ENCODE assay signal across 8 cellular contexts in the genomic region with DNA sequence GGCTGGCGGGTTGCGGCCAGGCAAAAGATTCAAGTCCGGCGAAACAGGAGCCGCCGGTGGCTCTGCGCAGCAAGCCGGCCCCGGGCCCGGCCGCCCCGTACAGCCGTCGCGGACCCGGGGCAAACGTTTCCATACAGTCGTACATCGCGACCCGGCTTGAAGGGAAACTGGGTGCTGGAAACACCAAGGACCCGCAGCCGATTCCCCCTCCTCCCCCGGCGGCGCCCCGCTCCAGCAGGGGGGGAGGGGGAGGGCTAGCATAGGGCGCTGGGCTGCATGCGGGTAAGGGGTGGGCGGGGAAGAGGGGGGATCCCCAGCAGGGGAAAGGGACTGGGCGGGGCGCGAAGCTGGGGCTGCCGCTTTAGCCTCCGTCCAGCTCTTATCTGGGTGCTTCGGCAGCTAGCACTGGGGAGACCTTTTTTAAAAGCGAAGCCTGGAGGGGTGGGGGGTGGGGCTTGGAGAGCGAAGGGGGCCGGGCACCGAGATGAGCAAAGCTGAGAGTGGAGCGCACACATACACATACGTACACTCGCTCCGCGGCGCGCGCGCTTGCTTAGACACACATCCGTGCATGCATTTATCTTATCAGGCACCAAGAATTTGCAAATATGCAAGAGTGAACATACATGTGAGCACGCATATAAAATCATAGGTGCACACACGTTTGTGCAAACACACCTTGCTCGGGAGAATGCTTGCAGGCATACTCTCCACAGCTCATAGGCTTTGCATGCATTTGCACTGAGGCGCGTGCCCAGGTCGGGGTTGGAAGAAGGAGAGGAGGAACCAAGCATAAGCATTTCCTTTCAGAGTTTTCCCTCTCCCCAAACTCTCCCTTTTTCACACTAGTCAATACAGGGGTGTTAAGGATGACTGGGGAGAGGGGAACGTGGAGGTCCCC. TPM values are rescaled to one million over a fixed set of nuclear protein-coding genes. Genes with fewer than 3 reads are reported as not detected.
DNase-seq lines count a peak whose midpoint lies in the region; ATAC-seq and TF ChIP-seq lines count a peak whose summit lies in the region.

No MANE protein-coding gene starts in this region.

- DNase-seq in HL-60 (ENCODE audit: low read depth in 1 of 2, low spot score in 1 of 2) (peak in 1 of 2 experiments; percentile 62), adipocyte (ENCODE audit: low read depth) (peak; percentile 82), left cardiac atrium (peak; percentile 73), prostate gland (ENCODE audit: low spot score) (peak; percentile 63)

- no peak for TF ChIP-seq CTCF in HL-60 (IDR thresholded peaks at IDR 0.05; ENCODE audit: insufficient read depth, low read length)
- no peak for TF ChIP-seq CTCF in SU-DHL-6 (IDR thresholded peaks at IDR 0.05; ENCODE audit: insufficient read depth, low read length, poor library complexity, severe bottlenecking)
- no peak for TF ChIP-seq CTCF in prostate gland (IDR thresholded peaks at IDR 0.05)

- H3K27ac ChIP-seq in BLaER1 treated with 17β-estradiol and CSF1 and Interleukin-3, amounts not matched to agents 10 nM and 100 nM: peak overlapping the region in 10 of 11 experiments; percentile 38 to 94 (median 92); a peak in 19 of 22 replicates
- H3K27ac ChIP-seq in HL-60 (replicated peaks) (peak overlapping the region; percentile 82), SU-DHL-6 (ENCODE audit: low read depth, low read length) (peak overlapping the region; percentile 90), prostate gland (peak overlapping the region; percentile 97 to 99)

- peaks cover 0 to 7% (median 3%) of the 10 kb centered on the region in 11 experiments; a peak in 4 of 22 replicates for H3K36me3 ChIP-seq in BLaER1 treated with 17β-estradiol and CSF1 and Interleukin-3, amounts not matched to agents 10 nM and 100 nM
- H3K36me3 ChIP-seq in SU-DHL-6 (ENCODE audit: low read length) (no peaks in the 10 kb centered on the region), adipocyte (ENCODE audit: control insufficient read depth, insufficient read depth, low read length, severe bottlenecking) (peaks cover 1% of the 10 kb centered on the region), prostate gland (peaks cover 0 to 5% of the 10 kb centered on the region in 2 donors)

- peak overlapping the region; percentile 88 for H2AFZ ChIP-seq in SU-DHL-6 (ENCODE audit: low read depth, low read length, severe bottlenecking)

- ATAC-seq in GM19438 (IDR thresholded peaks at IDR 0.05; ENCODE audit: low read depth, unreplicated experiment) (peak; percentile 39), left cardiac atrium (peak; percentile 39 to 47), GM18517 (IDR thresholded peaks at IDR 0.05; ENCODE audit: unreplicated experiment) (no peak)

- no peaks in the 10 kb centered on the region for H3K79me2 ChIP-seq in SU-DHL-6 (ENCODE audit: insufficient read depth, low read length)

- peak overlapping the region; percentile 81 to 99 (median 98) for H3K4me2 ChIP-seq in BLaER1 treated with 17β-estradiol and CSF1 and Interleukin-3, amounts not matched to agents 10 nM and 100 nM
- peak overlapping the region; percentile 92 for H3K4me2 ChIP-seq in SU-DHL-6 (ENCODE audit: low read depth, low read length, poor library complexity, severe bottlenecking)

- no peaks in the 10 kb centered on the region for H3K27me3 ChIP-seq in BLaER1 treated with 17β-estradiol and CSF1 and Interleukin-3, amounts not matched to agents 10 nM and 100 nM
- H3K27me3 ChIP-seq in HL-60 (ENCODE audit: insufficient read depth, poor library complexity, severe bottlenecking) (no peaks in the 10 kb centered on the region), SU-DHL-6 (ENCODE audit: low read length) (no peaks in the 10 kb centered on the region), adipocyte (replicated peaks; ENCODE audit: control insufficient read depth, insufficient read depth, low read length) (no peaks in the 10 kb centered on the region), prostate gland (replicated peaks; ENCODE audit: insufficient read depth) (no peaks in the 10 kb centered on the region)

- intact Hi-C loops in left cardiac atrium (cut with DNase I) (loop anchor here in 1 of 2 donors (1.0 to 5.0 kb wide), 2 partner anchors 47 to 101 kb away; partner anchors contain the start of genes AAAS and ESPL1), prostate gland (cut with DNase I) (no loop called here)

- H3K9me3 ChIP-seq in BLaER1 treated with 17β-estradiol and CSF1 and Interleukin-3, amounts not matched to agents 10 nM and 100 nM (replicated peaks in 1 of 11): no peaks in the 10 kb centered on the region
- H3K9me3 ChIP-seq in SU-DHL-6 (ENCODE audit: insufficient read depth, low read length) (no peaks in the 10 kb centered on the region), adipocyte (ENCODE audit: control insufficient read depth, low read length) (no peaks in the 10 kb centered on the region), prostate gland (no peaks in the 10 kb centered on the region)

- peaks cover 11% of the 10 kb centered on the region for H3F3A ChIP-seq in SU-DHL-6 (ENCODE audit: insufficient read depth)

- peak overlapping the region; percentile 70 to 87 (median 82) for H3K9ac ChIP-seq in BLaER1 treated with 17β-estradiol and CSF1 and Interleukin-3, amounts not matched to agents 10 nM and 100 nM
- H3K9ac ChIP-seq in SU-DHL-6 (ENCODE audit: low read length): peak overlapping the region; percentile 69
- H3K9ac ChIP-seq in adipocyte (ENCODE audit: low read length): peak overlapping the region; percentile 94

- H3K4me3 ChIP-seq in BLaER1 treated with 17β-estradiol and CSF1 and Interleukin-3, amounts not matched to agents 10 nM and 100 nM: peak overlapping the region; percentile 65 to 89 (median 74)
- peak overlapping the region; percentile 54 for H3K4me3 ChIP-seq in HL-60 (replicated peaks; ENCODE audit: insufficient read depth, low read length)
- H3K4me3 ChIP-seq in SU-DHL-6 (ENCODE audit: insufficient read depth, low read length, poor library complexity, severe bottlenecking): peak overlapping the region; percentile 54
- peak overlapping the region; percentile 96 for H3K4me3 ChIP-seq in adipocyte (ENCODE audit: low read length)
- H3K4me3 ChIP-seq in prostate gland: peak overlapping the region; percentile 48 to 70

- TF ChIP-seq POLR2A in prostate gland (IDR thresholded peaks at IDR 0.05): no peak

- H4K20me1 ChIP-seq in BLaER1 treated with 17β-estradiol and CSF1 and Interleukin-3, amounts not matched to agents 10 nM and 100 nM: no peaks in the 10 kb centered on the region
- no peaks in the 10 kb centered on the region for H4K20me1 ChIP-seq in SU-DHL-6 (ENCODE audit: low read depth, low read length)

- H3K9me2 ChIP-seq in SU-DHL-6 (replicated peaks; ENCODE audit: insufficient read depth, low read length): no peaks in the 10 kb centered on the region

- H3K4me1 ChIP-seq in BLaER1 treated with 17β-estradiol and CSF1 and Interleukin-3, amounts not matched to agents 10 nM and 100 nM: peaks cover 72 to 87% (median 78%) of the 10 kb centered on the region in 10 experiments
- peaks cover 48% of the 10 kb centered on the region for H3K4me1 ChIP-seq in adipocyte (ENCODE audit: control insufficient read depth, insufficient read depth, low read length)
- H3K4me1 ChIP-seq in prostate gland (replicated peaks): peaks cover 36% of the 10 kb centered on the region

- under 1% methylated on average over 56 of the region's 57 CpGs for WGBS in prostate gland

RNA-seq across cellular contexts. Expression of gene RARG, which starts 11.8 kb away (rescaled TPM):
- 10 to 100 TPM; 13.5 to 24.1 TPM for total RNA-seq in left cardiac atrium
- total RNA-seq in prostate gland: 10 to 100 TPM; 28.9 to 30.4 TPM

RNA-seq across cellular contexts. Expression of gene ITGB7, which starts 13.2 kb away (rescaled TPM):
- total RNA-seq in left cardiac atrium: 1 to 10 TPM in 1 of 2 donors, under 1 TPM in 1; 0.81 to 2.1 TPM
- total RNA-seq in prostate gland: 1 to 10 TPM; 1.2 to 1.7 TPM

RNA-seq across cellular contexts. Expression of gene CSAD, which starts 39.5 kb away (rescaled TPM):
- total RNA-seq in left cardiac atrium (10 to 100 TPM; 16.8 to 19.7 TPM), prostate gland (10 to 100 TPM; 30.8 to 92.5 TPM)

RNA-seq across cellular contexts. Expression of gene ZNF740, which starts 39.7 kb away (rescaled TPM):
- total RNA-seq in left cardiac atrium (10 to 100 TPM; 19.0 to 20.0 TPM), prostate gland (10 to 100 TPM; 17.0 to 19.1 TPM)

RNA-seq across cellular contexts. Expression of gene ESPL1, which starts 47.9 kb away (rescaled TPM):
- total RNA-seq in left cardiac atrium: 1 to 10 TPM in 1 of 2 donors, under 1 TPM in 1; 0.58 to 1.3 TPM
- 1 to 10 TPM in 1 of 2 donors, under 1 TPM in 1; 0.55 to 6.1 TPM for total RNA-seq in prostate gland
